In the genomic region with DNA sequence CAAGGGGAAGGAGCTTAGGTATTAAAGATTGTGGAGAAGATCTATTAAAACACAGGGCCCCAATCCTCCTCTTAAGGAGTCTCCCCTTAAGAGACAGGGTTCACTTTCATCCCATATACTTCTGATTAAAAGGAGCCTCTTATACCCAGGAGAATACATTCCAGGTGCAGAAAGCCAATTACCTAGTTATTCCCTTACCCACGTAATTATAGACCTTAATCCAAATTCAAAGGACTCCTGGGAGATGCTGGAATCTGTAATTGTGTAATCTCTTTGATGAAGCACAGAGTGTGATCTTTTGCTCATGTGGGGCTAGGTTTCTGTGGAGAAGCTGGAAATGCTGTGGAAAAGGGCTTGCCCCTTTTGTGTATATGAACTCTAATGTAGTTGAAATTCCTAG, we compare ENCODE assay signal across 8 cellular contexts. TPM values are rescaled to one million over a fixed set of nuclear protein-coding genes. Genes with fewer than 3 reads are reported as not detected.
DNase-seq lines count a peak whose midpoint lies in the region; TF ChIP-seq lines count a peak whose summit lies in the region.
"Had no signal": no experiment of that assay in that cellular context is flagged by ENCODE, and none has a peak within 500 bp of the region (broad histone marks: within the 10 kb centered on the region; RNA-seq: fewer than 3 reads in every experiment).

No MANE protein-coding gene starts in this region.

- H3K79me2 ChIP-seq in DOHH2 (ENCODE audit: control insufficient read depth, low read length) (peaks cover 43% of the 10 kb centered on the region), osteoblast (ENCODE audit: insufficient read depth, low read length) (peaks cover 53% of the 10 kb centered on the region)

- TF ChIP-seq CTCF in DOHH2 (IDR thresholded peaks at IDR 0.05; ENCODE audit: low read depth, low read length, poor library complexity, severe bottlenecking) (no peak), osteoblast (IDR thresholded peaks at IDR 0.05; ENCODE audit: extremely low read depth, low read depth, low read length) (no peak)

- H3K4me1 ChIP-seq in DOHH2 (ENCODE audit: control insufficient read depth, low read length) (peaks cover 31% of the 10 kb centered on the region), endocrine pancreas (ENCODE audit: control insufficient read depth, insufficient read depth, low read length) (peaks cover 8% of the 10 kb centered on the region), osteoblast (ENCODE audit: insufficient read depth, low read length) (peaks cover 23% of the 10 kb centered on the region)

- intact Hi-C loops in posterior vena cava (cut with DNase I) = no loop called here

- no peaks in the 10 kb centered on the region for H3K9me2 ChIP-seq in DOHH2 (replicated peaks; ENCODE audit: control insufficient read depth, low read length)

- H3F3A ChIP-seq in DOHH2 (ENCODE audit: control insufficient read depth, insufficient read depth) = no peaks in the 10 kb centered on the region

- H3K4me2 ChIP-seq in DOHH2 (ENCODE audit: low read length) (peak overlapping the region; percentile 92), osteoblast (ENCODE audit: insufficient read depth, low read length) (peak overlapping the region; percentile 95)

- DNase-seq in NCI-H69 (lab: John Stamatoyannopoulos, UW) = peak; percentile 89
- DNase-seq in osteoblast (ENCODE audit: insufficient read length, low spot score, missing footprints) = no peak
- no peak for DNase-seq in posterior vena cava (ENCODE audit: low spot score)
- DNase-seq in substantia nigra (lab: John Stamatoyannopoulos, UW) = no peak
- no peak for DNase-seq in activated effector memory CD4-positive, alpha-beta T cell treated with anti-CD3 and anti-CD28 coated beads, Interleukin-2, amount 50 U/mL, for 16 hours
- DNase-seq: NCI-H1048 had no signal

- no peaks in the 10 kb centered on the region for H3K27me3 ChIP-seq in DOHH2 (ENCODE audit: control insufficient read depth, low read length)
- H3K27me3 ChIP-seq in endocrine pancreas (ENCODE audit: control insufficient read depth, insufficient read depth, low read length) = no peaks in the 10 kb centered on the region
- H3K27me3 ChIP-seq in osteoblast (ENCODE audit: insufficient read depth, low read length) = no peaks in the 10 kb centered on the region

- peaks cover 14% of the 10 kb centered on the region; the same call in 1 of the 2 replicates for H4K20me1 ChIP-seq in DOHH2 (ENCODE audit: control insufficient read depth, insufficient read depth, low read depth, low read length)
- peaks cover 30% of the 10 kb centered on the region for H4K20me1 ChIP-seq in osteoblast (ENCODE audit: insufficient read depth, low read length)

- H3K9me3 ChIP-seq in DOHH2 (ENCODE audit: control insufficient read depth, insufficient read depth, low read length) (no peaks in the 10 kb centered on the region), endocrine pancreas (ENCODE audit: control insufficient read depth, low read length) (no peaks in the 10 kb centered on the region), osteoblast (ENCODE audit: low read depth, low read length) (no peaks in the 10 kb centered on the region)

- H2AFZ ChIP-seq in osteoblast (ENCODE audit: low read length) = no peak overlapping the region

- H3K4me3 ChIP-seq in DOHH2 (ENCODE audit: low read length) = peak overlapping the region; percentile 77
- H3K4me3 ChIP-seq in endocrine pancreas (ENCODE audit: control insufficient read depth, insufficient read depth, low read length) = peak overlapping the region; percentile 91
- H3K4me3 ChIP-seq in osteoblast (ENCODE audit: insufficient read depth, low read length) = peak overlapping the region; percentile 78

- H3K36me3 ChIP-seq in DOHH2 (ENCODE audit: control insufficient read depth, low read length) (no peaks in the 10 kb centered on the region), endocrine pancreas (ENCODE audit: control insufficient read depth, insufficient read depth, low read length) (no peaks in the 10 kb centered on the region), osteoblast (ENCODE audit: insufficient read depth, low read length) (no peaks in the 10 kb centered on the region)

- no peak overlapping the region for H3K9ac ChIP-seq in endocrine pancreas (ENCODE audit: control insufficient read depth, insufficient read depth, low read length)

- no peak overlapping the region for H3K27ac ChIP-seq in DOHH2 (ENCODE audit: low read depth, low read length)
- H3K27ac ChIP-seq in osteoblast (ENCODE audit: low read depth, low read length) = peak overlapping the region; percentile 86
- no peak overlapping the region for H3K27ac ChIP-seq in substantia nigra (ENCODE audit: low read depth, low read length, poor library complexity, severe bottlenecking)

RNA-seq across cellular contexts. Expression of a gene that starts 1.4 kb away (rescaled TPM):
- total RNA-seq in osteoblast (18.1 and 22.7 TPM in 2 replicates), posterior vena cava (10 to 100 TPM; 29.6 to 33.9 TPM)
